Comparison of ENCODE assay signal across 16 cellular contexts in the genomic region with DNA sequence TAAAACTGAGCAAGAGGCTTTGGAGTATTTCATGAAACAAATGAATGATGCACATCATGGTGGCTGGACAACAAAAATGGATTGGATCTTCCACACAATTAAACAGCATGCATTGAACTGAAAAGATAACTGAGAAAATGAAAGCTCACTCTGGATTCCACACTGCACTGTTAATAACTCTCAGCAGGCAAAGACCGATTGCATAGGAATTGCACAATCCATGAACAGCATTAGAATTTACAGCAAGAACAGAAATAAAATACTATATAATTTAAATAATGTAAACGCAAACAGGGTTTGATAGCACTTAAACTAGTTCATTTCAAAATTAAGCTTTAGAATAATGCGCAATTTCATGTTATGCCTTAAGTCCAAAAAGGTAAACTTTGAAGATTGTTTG. TPM values are rescaled to one million over a fixed set of nuclear protein-coding genes. Genes with fewer than 3 reads are reported as not detected.
DNase-seq lines count a peak whose midpoint lies in the region; ATAC-seq and TF ChIP-seq lines count a peak whose summit lies in the region.
"Had no signal": no experiment of that assay in that cellular context is flagged by ENCODE, and none has a peak within 500 bp of the region (broad histone marks: within the 10 kb centered on the region; RNA-seq: fewer than 3 reads in every experiment).

No MANE protein-coding gene starts in this region.

- H2BK5ac ChIP-seq in IMR-90 (ENCODE audit: low read depth, low read length, poor library complexity, severe bottlenecking): no peak overlapping the region

- no peak overlapping the region for H2AFZ ChIP-seq in IMR-90 (replicated peaks; ENCODE audit: low read length, poor library complexity)
- H2AFZ ChIP-seq: GM23338 had no signal

- H3K9ac ChIP-seq in IMR-90 (ENCODE audit: low read depth, low read length): no peak overlapping the region
- H3K9ac ChIP-seq: SK-N-SH had no signal

- H4K91ac ChIP-seq in IMR-90 (ENCODE audit: insufficient read depth, low read depth, low read length): no peak overlapping the region

- TF ChIP-seq RAD21 in IMR-90 (IDR thresholded peaks at IDR 0.05; ENCODE audit: low read length): no peak

- H4K8ac ChIP-seq in IMR-90 (ENCODE audit: low read depth in 2 of 2, low read length in 2 of 2): no peak overlapping the region

- H3K14ac ChIP-seq in IMR-90 (replicated peaks; ENCODE audit: low read depth, low read length): no peak overlapping the region

- H3K9me3 ChIP-seq in IMR-90 (ENCODE audit: control insufficient read depth, insufficient read depth, low read length): no peaks in the 10 kb centered on the region
- H3K9me3 ChIP-seq: SK-N-SH had no signal

- no peak overlapping the region for H3K27ac ChIP-seq in IMR-90 (ENCODE audit: insufficient read depth, low read length)

- CTCF ChIA-PET in IMR-90 (lab: Yijun Ruan, JAX): no interaction called here

- TF ChIP-seq CTCF in IMR-90 (conservative IDR thresholded peaks at IDR 0.05; ENCODE audit: low read depth, low read length) (no peak), choroid plexus epithelial cell (conservative IDR thresholded peaks at IDR 0.05; ENCODE audit: low read depth, low read length) (no peak), fibroblast of villous mesenchyme (IDR thresholded peaks at IDR 0.05; ENCODE audit: insufficient read depth, low read depth, low read length) (no peak)

- H2BK120ac ChIP-seq in IMR-90 (ENCODE audit: low read depth, low read length): no peak overlapping the region

- intact Hi-C loops in IMR-90 (cut with micrococcal nuclease): no loop called here

- no peak overlapping the region for H3K23ac ChIP-seq in IMR-90 (ENCODE audit: low read depth, low read length)

- TF ChIP-seq POLR2A in IMR-90 (IDR thresholded peaks at IDR 0.05; ENCODE audit: low read depth, low read length): no peak

- peak overlapping the region; percentile 75 for H3K4me2 ChIP-seq in IMR-90 (ENCODE audit: low read depth, low read length)
- H3K4me2 ChIP-seq: GM23338, SK-N-SH had no signal

- no peaks in the 10 kb centered on the region for H4K20me1 ChIP-seq in IMR-90 (ENCODE audit: insufficient read depth, low read length)

- H3K4me3 ChIP-seq in IMR-90 (ENCODE audit: insufficient read depth, low read depth, low read length) (no peak overlapping the region), choroid plexus epithelial cell (ENCODE audit: low read depth, low read length) (no peak overlapping the region), fibroblast of villous mesenchyme (ENCODE audit: low read depth, low read length) (no peak overlapping the region)
- H3K4me3 ChIP-seq: GM23338 had no signal

- 0 out of 4 replicates have a peak, but pooled peaks cover 0 to 2% of the 10 kb centered on the region in 2 experiments for H3K79me1 ChIP-seq in IMR-90 (ENCODE audit: low read depth in 1 of 2, low read length in 2 of 2)

- H3K9me1 ChIP-seq in IMR-90 (ENCODE audit: insufficient read depth, low read length): no peaks in the 10 kb centered on the region

- dilution Hi-C loops in IMR-90 (cut with HindIII; ENCODE audit: low sequenced_read_pairs, unreplicated experiment): no loop called here

- H2AK5ac ChIP-seq in IMR-90 (ENCODE audit: low read depth, low read length): no peak overlapping the region

- H3K4me1 ChIP-seq in IMR-90 (ENCODE audit: control insufficient read depth, insufficient read depth, low read length): no peaks in the 10 kb centered on the region

- peaks cover 7% of the 10 kb centered on the region for H3K36me3 ChIP-seq in IMR-90 (ENCODE audit: control insufficient read depth, insufficient read depth, low read length)

- no peak overlapping the region for H2BK15ac ChIP-seq in IMR-90 (ENCODE audit: low read depth, low read length)

- H2BK20ac ChIP-seq in IMR-90 (ENCODE audit: low read depth, low read length): no peak overlapping the region

- POLR2A ChIA-PET in IMR-90 (lab: Charles Lee; ENCODE audit: unreplicated experiment): interaction anchor here (0.5 kb wide), 1 partner anchor 86 kb away, joined by 10 read pairs; a partner anchor contains a TSS

- in situ Hi-C loops in IMR-90 (cut with MboI; ENCODE audit: low sequenced_read_pairs): no loop called here

- DNase-seq in IMR-90: peak; percentile 15
- peak; percentile 85 for DNase-seq in OCI-M1 (lab: John Stamatoyannopoulos, UW)
- peak; percentile 68 for DNase-seq in choroid plexus epithelial cell (ENCODE audit: low read depth)
- DNase-seq in fibroblast of villous mesenchyme (ENCODE audit: low read depth): peak; percentile 59
- no peak for DNase-seq in stimulated activated CD4-positive, alpha-beta T cell treated with anti-CD3 and anti-CD28 coated beads, Interleukin-15, amount 100 ng/mL, for 24 hours
- DNase-seq: CD8-positive, alpha-beta T cell; DND-41; GDM1; MM.1S; NCI-H1436; NCI-H2029 treated with DMSO at 0.1 percent for 48 hours; NCI-H524; SK-N-SH had no signal

- H4K5ac ChIP-seq in IMR-90 (ENCODE audit: low read depth, low read length): no peak overlapping the region

- no CpG with 5 or more reads among the region's 3 CpGs for WGBS in IMR-90 (ENCODE audit: extremely low coverage in 2 of 2, insufficient read length in 1 of 2), 2 experiments

- H2AK9ac ChIP-seq in IMR-90 (replicated peaks; ENCODE audit: low read depth, low read length, poor library complexity): no peak overlapping the region

- no peak overlapping the region for H3K18ac ChIP-seq in IMR-90 (ENCODE audit: low read depth, low read length)

- no peak overlapping the region for H3K4ac ChIP-seq in IMR-90 (ENCODE audit: low read depth, low read length)

- ATAC-seq in IMR-90 (ENCODE audit: low read depth) (peak; percentile 48; the same call in 1 of the 2 replicates), GM21619 (IDR thresholded peaks at IDR 0.05; ENCODE audit: unreplicated experiment) (no peak), HG02759 (IDR thresholded peaks at IDR 0.05; ENCODE audit: unreplicated experiment) (no peak)
- ATAC-seq: CD8-positive, alpha-beta T cell; GM23338 had no signal

- no peaks in the 10 kb centered on the region for H3K27me3 ChIP-seq in IMR-90 (ENCODE audit: control insufficient read depth, insufficient read depth, low read length)

- BruUV-seq in IMR-90 (replicated peaks; lab: Mats Ljungman, UMichigan): no TSS peak

- no peak overlapping the region for H3K56ac ChIP-seq in IMR-90 (ENCODE audit: extremely low read depth, insufficient read depth, low read length)

TF ChIP-seq in IMR-90, 13 proteins besides CTCF, POLR2A, EP300 and RAD21:
- TF ChIP-seq RCOR1 (IDR thresholded peaks at IDR 0.05; ENCODE audit: insufficient replicate concordance, low read length) (no peak), SMC3 (IDR thresholded peaks at IDR 0.05; ENCODE audit: low read depth, low read length) (no peak), CEBPB (IDR thresholded peaks at IDR 0.05; ENCODE audit: low read depth, low read length) (peak; percentile 87), MAFK (IDR thresholded peaks at IDR 0.05; ENCODE audit: low read depth, low read length) (no peak)

RNA-seq across cellular contexts. Expression of a gene that starts 16.7 kb away (rescaled TPM):
- total RNA-seq in IMR-90 (2012; rRNA removed): 0.72 and 0.83 TPM in 2 replicates
- 0.59 and 1.2 TPM in 2 replicates for polyA plus RNA-seq in IMR-90 (2012; rRNA removed)
- 0.21 and 0.22 TPM in 2 replicates for polyA plus RNA-seq in IMR-90 (2012; cell fraction: cytosol; rRNA removed)
- 1.5 and 6.2 TPM in 2 replicates for polyA plus RNA-seq in IMR-90 (2012; cell fraction: nucleus; rRNA removed; ENCODE audit: low replicate concordance)
- total RNA-seq in fibroblast of villous mesenchyme: 1.3 and 2.2 TPM in 2 replicates
